In genomic region chr5:154221371-154221896, GRCh38 we compare ENCODE assay signal across 8 cellular contexts. TPM values are rescaled to one million over a fixed set of nuclear protein-coding genes. Genes with fewer than 3 reads are reported as not detected.
A peak's percentile ranks its signal among the peaks of the same experiment; 100 is the strongest.
DNase-seq lines count a peak whose midpoint lies in the region; ATAC-seq, FAIRE-seq and TF ChIP-seq lines count a peak whose summit lies in the region.

No MANE protein-coding gene starts in this region.

- H3K9me3 Mint-ChIP-seq in astrocyte (ENCODE audit: unreplicated experiment) (peaks cover 2% of the 10 kb centered on the region), memory B cell (peaks cover 1% of the 10 kb centered on the region)

- no peak for TF ChIP-seq POLR2A in stomach (IDR thresholded peaks at IDR 0.05)

- peak overlapping the region; percentile 71 for H3K4me2 ChIP-seq in astrocyte (ENCODE audit: low read length)

- peak; percentile 94 for FAIRE-seq in astrocyte (lab: Jason Lieb, UNC)

- no peaks in the 10 kb centered on the region for H4K20me1 ChIP-seq in astrocyte (ENCODE audit: insufficient read depth, low read length)

- H3K36me3 Mint-ChIP-seq in astrocyte (ENCODE audit: low read depth, unreplicated experiment) (peaks cover 10% of the 10 kb centered on the region), memory B cell (peaks cover 24% of the 10 kb centered on the region)

- H2AFZ ChIP-seq in astrocyte (ENCODE audit: low read depth, low read length) = no peak overlapping the region

- H3K27me3 Mint-ChIP-seq in astrocyte (ENCODE audit: low read depth, unreplicated experiment) = no peaks in the 10 kb centered on the region
- H3K27me3 Mint-ChIP-seq in memory B cell = no peaks in the 10 kb centered on the region

- H3K9me3 ChIP-seq in HAP-1 = no peaks in the 10 kb centered on the region
- H3K9me3 ChIP-seq in astrocyte (ENCODE audit: insufficient read depth, low read depth, low read length) = no peaks in the 10 kb centered on the region
- H3K9me3 ChIP-seq in stomach = no peaks in the 10 kb centered on the region

- peak overlapping the region; percentile 99 for H3K27ac Mint-ChIP-seq in astrocyte (ENCODE audit: unreplicated experiment)
- peak overlapping the region; percentile 81 for H3K27ac Mint-ChIP-seq in memory B cell

- in situ Hi-C loops in HAP-1 (cut with MboI; ENCODE audit: low sequenced_read_pairs) = no loop called here

- no peaks in the 10 kb centered on the region for H3K27me3 ChIP-seq in HAP-1 (ENCODE audit: low read depth)
- no peaks in the 10 kb centered on the region for H3K27me3 ChIP-seq in astrocyte (ENCODE audit: insufficient read depth, low read length)
- no peaks in the 10 kb centered on the region for H3K27me3 ChIP-seq in stomach

- H3K4me3 Mint-ChIP-seq in astrocyte (ENCODE audit: unreplicated experiment) (peak overlapping the region; percentile 60), memory B cell (no peak overlapping the region)

- no peaks in the 10 kb centered on the region for H3K36me3 ChIP-seq in HAP-1 (replicated peaks)
- H3K36me3 ChIP-seq in astrocyte (ENCODE audit: insufficient read depth, low read length) = peaks cover 9% of the 10 kb centered on the region
- peaks cover 0 to 12% (median 7%) of the 10 kb centered on the region in 4 donors for H3K36me3 ChIP-seq in stomach

- peaks cover 54% of the 10 kb centered on the region for H3K79me2 ChIP-seq in astrocyte (ENCODE audit: insufficient read depth, low read length)

- TF ChIP-seq CTCF in astrocyte (IDR thresholded peaks at IDR 0.05; ENCODE audit: insufficient read depth, low read depth, low read length) (no peak), stomach (IDR thresholded peaks at IDR 0.05) (no peak)

- peak overlapping the region; percentile 66 for H3K9ac ChIP-seq in astrocyte (ENCODE audit: low read length)

- ATAC-seq in memory B cell (ENCODE audit: low read depth) (peak; percentile 63), HG03565 (IDR thresholded peaks at IDR 0.05; ENCODE audit: unreplicated experiment) (no peak), HG03097 (IDR thresholded peaks at IDR 0.05; ENCODE audit: low FRiP score, unreplicated experiment) (no peak)

- intact Hi-C loops in stomach (cut with DNase I; ENCODE audit: low total_unique reads) = no loop called here

- DNase-seq in AG08396 (ENCODE audit: low spot score) (peak; percentile 48), HAP-1 (ENCODE audit: low spot score in 2 of 2) (peak; percentile 24 to 34), SW 1271 (lab: John Stamatoyannopoulos, UW) (peak; percentile 72 to 88), astrocyte (ENCODE audit: low read depth) (peak; percentile 99), memory B cell (ENCODE audit: low spot score in 2 of 2) (no peak), stomach (no peak)

- H3K27ac ChIP-seq in astrocyte (ENCODE audit: low read depth, low read length) (peak overlapping the region; percentile 92), stomach (peak overlapping the region in 4 of 5 donors; percentile 20 to 56 (median 48))

- peaks cover 13% of the 10 kb centered on the region for H3K4me1 ChIP-seq in HAP-1
- H3K4me1 ChIP-seq in astrocyte (ENCODE audit: insufficient read depth, low read length) = peaks cover 37% of the 10 kb centered on the region
- H3K4me1 ChIP-seq in stomach = peaks cover 10 to 31% (median 23%) of the 10 kb centered on the region in 4 donors

- TF ChIP-seq EP300 in stomach (IDR thresholded peaks at IDR 0.05) = no peak

- H3K4me3 ChIP-seq in HAP-1 (no peak overlapping the region), astrocyte (ENCODE audit: insufficient read depth, low read depth, low read length) (no peak overlapping the region), stomach (no peak overlapping the region)

- H3K4me1 Mint-ChIP-seq in astrocyte (ENCODE audit: low read depth, unreplicated experiment) = peaks cover 57% of the 10 kb centered on the region
- peaks cover 28% of the 10 kb centered on the region for H3K4me1 Mint-ChIP-seq in memory B cell

- WGBS in stomach, 5 donors = 62 to 83% (median 65%) methylated on average over 8 of the region's 8 CpGs

RNA-seq across cellular contexts. Expression of gene GALNT10, which starts 30.9 kb away (rescaled TPM):
- total RNA-seq in astrocyte (96.1 and 118 TPM in 2 replicates), stomach (10 to 100 TPM; 24.9 to 76.4 (median 47.7) TPM)
- 10 to 100 TPM in 1 of 3 donors, 1 to 10 TPM in 2; 5.3 to 12.2 (median 6.4) TPM for polyA plus RNA-seq in stomach

Comparison
In these comparisons a context has a peak if more than half of its experiments do, and no peak if none do; other contexts are left out.
1. DNase-seq: peak in AG08396 (single experiment), HAP-1 (2 of 2), SW 1271 (2 of 2) and astrocyte (single experiment); none in memory B cell (0 of 2) and stomach (single experiment).